In the genomic region with DNA sequence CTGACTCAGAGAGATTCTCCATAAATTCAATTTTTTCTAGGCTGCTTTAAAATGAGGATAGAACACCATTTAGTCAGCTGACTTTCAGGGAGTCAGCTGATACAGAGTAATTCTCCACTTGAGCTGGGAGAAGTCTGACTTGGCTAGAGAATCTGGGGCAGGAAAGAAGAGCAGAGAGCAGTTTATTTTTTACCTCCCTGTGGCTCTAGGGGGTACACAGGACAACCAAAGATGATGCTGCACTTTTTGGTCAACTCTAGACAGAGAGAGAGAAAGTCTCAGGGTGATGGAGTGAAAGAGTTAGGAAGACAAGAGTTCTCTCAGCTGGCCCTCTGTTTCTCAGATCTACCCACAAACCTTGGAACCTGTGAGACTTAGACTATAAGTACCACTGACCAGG, we compare ENCODE assay signal across 18 cellular contexts.
DNase-seq lines count a peak whose midpoint lies in the region; ATAC-seq and TF ChIP-seq lines count a peak whose summit lies in the region.
"Had no signal": no experiment of that assay in that cellular context is flagged by ENCODE, and none has a peak within 500 bp of the region (broad histone marks: within the 10 kb centered on the region; RNA-seq: fewer than 3 reads in every experiment).

No MANE protein-coding gene starts in this region.

- peaks cover under 1% of the 10 kb centered on the region for H3F3A ChIP-seq in MM.1S (ENCODE audit: insufficient read depth, low read length)

- no peak overlapping the region for H3K27ac ChIP-seq in MM.1S (ENCODE audit: low read length)

- no peak for DNase-seq in activated CD4-positive, alpha-beta T cell treated with anti-CD3 and anti-CD28 coated beads for 36 hours
- DNase-seq in activated CD4-positive, alpha-beta T cell treated with anti-CD3 and anti-CD28 coated beads for 48 hours, result no peak
- peak; percentile 25 for DNase-seq in MM.1S
- no peak for DNase-seq in activated naive CD8-positive, alpha-beta T cell treated with anti-CD3 and anti-CD28 coated beads, Interleukin-2, amount 10 ng/mL, durations not matched to agents 7 days and 5 days
- DNase-seq in osteocyte (ENCODE audit: extremely low spot score, unreplicated experiment), result no peak
- DNase-seq: activated B cell treated with CpG ODN at 0.5 μM for 24 hours; CD4-positive, alpha-beta T cell; glutamatergic neuron; left lung; MG63; NCI-H187; NCI-H446; right cardiac atrium; stimulated activated naive CD4-positive, alpha-beta T cell treated with Interleukin-2 at 50 U/mL for 16 hours had no signal

- H3K4me3 ChIP-seq in MM.1S (ENCODE audit: low read length), result no peak overlapping the region
- H3K4me3 ChIP-seq: left lung, MG63 had no signal

- H3K4me1 ChIP-seq in MM.1S (ENCODE audit: low read length), result peaks cover 2% of the 10 kb centered on the region; the same call in 1 of the 2 replicates

- H2AFZ ChIP-seq in MM.1S (ENCODE audit: low read length), result no peak overlapping the region

- no peak overlapping the region for H3K4me2 ChIP-seq in MM.1S (ENCODE audit: low read depth, low read length)

- H3K27me3 ChIP-seq in MM.1S (replicated peaks; ENCODE audit: insufficient read depth, low read length), result no peaks in the 10 kb centered on the region
- H3K27me3 ChIP-seq: left lung, MG63 had no signal

- H3K27me3 Mint-ChIP-seq in activated CD4-positive, alpha-beta T cell treated with anti-CD3 and anti-CD28 coated beads for 36 hours, result no peaks in the 10 kb centered on the region
- H3K27me3 Mint-ChIP-seq in activated naive CD8-positive, alpha-beta T cell treated with anti-CD3 and anti-CD28 coated beads, Interleukin-2, amount 10 ng/mL, durations not matched to agents 7 days and 5 days, result no peaks in the 10 kb centered on the region
- no peaks in the 10 kb centered on the region for H3K27me3 Mint-ChIP-seq in osteocyte (ENCODE audit: unreplicated experiment)
- H3K27me3 Mint-ChIP-seq: activated B cell treated with CpG ODN at 0.5 μM for 24 hours; CD4-positive, alpha-beta T cell had no signal

- POLR2A ChIA-PET in activated CD4-positive, alpha-beta T cell treated with anti-CD3 and anti-CD28 coated beads for 36 hours (lab: Charles Lee), result interaction anchor here (0.7 to 1.4 kb wide), 3 partner anchors 24 to 109 kb away, joined by 4 to 6 read pairs (median 4); no protein-coding TSS in a partner anchor
- POLR2A ChIA-PET in activated naive CD8-positive, alpha-beta T cell treated with anti-CD3 and anti-CD28 coated beads, Interleukin-2, amount 10 ng/mL, durations not matched to agents 7 days and 5 days (lab: Charles Lee), result no interaction called here

- TF ChIP-seq CTCF in MM.1S (IDR thresholded peaks at IDR 0.05; ENCODE audit: low read length) (no peak), osteocyte (IDR thresholded peaks at IDR 0.05) (no peak)

- H3K9ac ChIP-seq in MM.1S (ENCODE audit: low read length), result no peak overlapping the region

- no peaks in the 10 kb centered on the region for H3K9me3 Mint-ChIP-seq in activated CD4-positive, alpha-beta T cell treated with anti-CD3 and anti-CD28 coated beads for 36 hours (ENCODE audit: low read depth)
- peaks cover 1% of the 10 kb centered on the region for H3K9me3 Mint-ChIP-seq in activated naive CD8-positive, alpha-beta T cell treated with anti-CD3 and anti-CD28 coated beads, Interleukin-2, amount 10 ng/mL, durations not matched to agents 7 days and 5 days
- H3K9me3 Mint-ChIP-seq in osteocyte (ENCODE audit: unreplicated experiment), result no peaks in the 10 kb centered on the region
- H3K9me3 Mint-ChIP-seq: activated B cell treated with CpG ODN at 0.5 μM for 24 hours; CD4-positive, alpha-beta T cell; type B pancreatic cell had no signal

- CTCF ChIA-PET in activated CD4-positive, alpha-beta T cell treated with anti-CD3 and anti-CD28 coated beads for 36 hours (lab: Charles Lee), result interaction anchor here (1.0 to 1.9 kb wide), 4 partner anchors 9 to 110 kb away, joined by 3 to 4 read pairs (median 4); no protein-coding TSS in a partner anchor

- no peaks in the 10 kb centered on the region for H3K36me3 ChIP-seq in MM.1S (replicated peaks; ENCODE audit: insufficient read depth, low read length)
- H3K36me3 ChIP-seq: left lung, MG63 had no signal

- peaks cover 31% of the 10 kb centered on the region for H3K4me1 Mint-ChIP-seq in activated CD4-positive, alpha-beta T cell treated with anti-CD3 and anti-CD28 coated beads for 36 hours
- H3K4me1 Mint-ChIP-seq in activated naive CD8-positive, alpha-beta T cell treated with anti-CD3 and anti-CD28 coated beads, Interleukin-2, amount 10 ng/mL, durations not matched to agents 7 days and 5 days, result peaks cover 12% of the 10 kb centered on the region
- peaks cover 22% of the 10 kb centered on the region for H3K4me1 Mint-ChIP-seq in osteocyte (ENCODE audit: unreplicated experiment)

- H4K20me1 ChIP-seq in MM.1S (ENCODE audit: insufficient read depth, low read length), result no peaks in the 10 kb centered on the region

- ATAC-seq in activated CD4-positive, alpha-beta T cell treated with anti-CD3 and anti-CD28 coated beads for 36 hours, result no peak
- no peak for ATAC-seq in activated naive CD8-positive, alpha-beta T cell treated with anti-CD3 and anti-CD28 coated beads, Interleukin-2, amount 10 ng/mL, durations not matched to agents 7 days and 5 days (ENCODE audit: low read depth)
- ATAC-seq in GM18511 (IDR thresholded peaks at IDR 0.05; ENCODE audit: unreplicated experiment), result no peak
- ATAC-seq in HG03135 (IDR thresholded peaks at IDR 0.05; ENCODE audit: unreplicated experiment), result no peak
- no peak for ATAC-seq in HG02623 (IDR thresholded peaks at IDR 0.05; ENCODE audit: unreplicated experiment)
- ATAC-seq: right cardiac atrium had no signal

- H3K36me3 Mint-ChIP-seq in activated CD4-positive, alpha-beta T cell treated with anti-CD3 and anti-CD28 coated beads for 36 hours (ENCODE audit: low read depth), result peaks cover 2% of the 10 kb centered on the region
- H3K36me3 Mint-ChIP-seq in activated naive CD8-positive, alpha-beta T cell treated with anti-CD3 and anti-CD28 coated beads, Interleukin-2, amount 10 ng/mL, durations not matched to agents 7 days and 5 days, result peaks cover 1% of the 10 kb centered on the region
- H3K36me3 Mint-ChIP-seq in osteocyte (ENCODE audit: unreplicated experiment), result no peaks in the 10 kb centered on the region
- H3K36me3 Mint-ChIP-seq: type B pancreatic cell had no signal

- intact Hi-C loops in activated CD4-positive, alpha-beta T cell treated with anti-CD3 and anti-CD28 coated beads for 36 hours (cut with DNase I, micrococcal nuclease), result loop anchor here (2.0 to 5.0 kb wide), 3 partner anchors 35 to 61 kb away; no protein-coding TSS in a partner anchor

- H3K9me3 ChIP-seq in MM.1S (replicated peaks; ENCODE audit: insufficient read depth, low read length), result no peaks in the 10 kb centered on the region
- H3K9me3 ChIP-seq: left lung had no signal

- H3K79me2 ChIP-seq in MM.1S (ENCODE audit: low read length), result no peaks in the 10 kb centered on the region

- H3K4me3 Mint-ChIP-seq in activated CD4-positive, alpha-beta T cell treated with anti-CD3 and anti-CD28 coated beads for 36 hours, result no peak overlapping the region
- no peak overlapping the region for H3K4me3 Mint-ChIP-seq in activated naive CD8-positive, alpha-beta T cell treated with anti-CD3 and anti-CD28 coated beads, Interleukin-2, amount 10 ng/mL, durations not matched to agents 7 days and 5 days
- H3K4me3 Mint-ChIP-seq in osteocyte (ENCODE audit: unreplicated experiment), result no peak overlapping the region
- H3K4me3 Mint-ChIP-seq: activated B cell treated with CpG ODN at 0.5 μM for 24 hours; CD4-positive, alpha-beta T cell; type B pancreatic cell had no signal

- H3K27ac Mint-ChIP-seq in activated CD4-positive, alpha-beta T cell treated with anti-CD3 and anti-CD28 coated beads for 36 hours, result peak overlapping the region; percentile 90
- peak overlapping the region; percentile 31 for H3K27ac Mint-ChIP-seq in activated naive CD8-positive, alpha-beta T cell treated with anti-CD3 and anti-CD28 coated beads, Interleukin-2, amount 10 ng/mL, durations not matched to agents 7 days and 5 days
- H3K27ac Mint-ChIP-seq in osteocyte (ENCODE audit: unreplicated experiment), result peak overlapping the region; percentile 4
- H3K27ac Mint-ChIP-seq: activated B cell treated with CpG ODN at 0.5 μM for 24 hours; CD4-positive, alpha-beta T cell; type B pancreatic cell had no signal

- H3K9me2 ChIP-seq in MM.1S (replicated peaks; ENCODE audit: insufficient read depth, low read length), result no peaks in the 10 kb centered on the region

Comparison
In these comparisons a context has a peak if more than half of its experiments do, and no peak if none do; other contexts are left out.
1. H3K27ac Mint-ChIP-seq: peak in every context shown above with its lines; median percentile 90 in activated CD4-positive, alpha-beta T cell treated with anti-CD3 and anti-CD28 coated beads for 36 hours; 31 in activated naive CD8-positive, alpha-beta T cell treated with anti-CD3 and anti-CD28 coated beads, Interleukin-2, amount 10 ng/mL, durations not matched to agents 7 days and 5 days; 4 in osteocyte.